Comparison of ENCODE assay signal across 8 cellular contexts in the genomic region with DNA sequence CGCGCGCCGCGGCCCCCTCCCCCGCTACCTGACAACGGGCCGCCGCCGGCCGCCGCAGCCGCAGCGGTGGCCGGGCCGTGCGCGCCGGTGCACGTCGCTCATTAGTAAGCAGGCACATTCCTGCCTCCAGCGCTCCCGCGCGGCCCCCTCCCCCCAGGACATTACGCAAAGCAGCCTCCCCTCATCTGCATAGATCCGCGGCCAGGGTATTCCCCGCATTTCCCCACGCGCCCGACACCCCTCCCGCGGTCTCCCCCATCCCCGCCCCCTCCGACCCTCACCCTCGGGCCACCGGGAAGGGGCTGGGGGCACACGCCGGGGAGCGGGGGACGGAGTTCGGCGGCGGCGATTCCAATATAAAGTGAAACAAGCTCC. TPM values are rescaled to one million over a fixed set of nuclear protein-coding genes. Genes with fewer than 3 reads are reported as not detected.
A peak's percentile ranks its signal among the peaks of the same experiment; 100 is the strongest.
DNase-seq lines count a peak whose midpoint lies in the region; ATAC-seq and TF ChIP-seq lines count a peak whose summit lies in the region.

Gene HIVEP2 (minus strand): TSS at position 106 of the 375 bp plus-strand sequence. CDS start 170,438 bp downstream, outside the sequence.

- H3K4me1 Mint-ChIP-seq in naive thymus-derived CD8-positive, alpha-beta T cell: peaks cover 30 to 61% (median 50%) of the 10 kb centered on the region in 4 donors

- H3K27ac ChIP-seq in Peyer's patch: peak within 1 kb of the TSS; percentile 97 to 100 (median 98)

- no peaks in the 10 kb centered on the region for H3K36me3 ChIP-seq in Peyer's patch

- peak; percentile 27 for DNase-seq in SKM-1 treated with dmso at 0.1 percent for 144 hours (lab: John Stamatoyannopoulos, UW; ENCODE audit: unreplicated experiment)
- no peak for DNase-seq in SKM-1 (lab: John Stamatoyannopoulos, UW; ENCODE audit: unreplicated experiment)
- peak; percentile 88 to 96 (median 90) for DNase-seq in Peyer's patch
- DNase-seq in activated T-helper 1 cell treated with Interleukin-2 at 50 U/mL for 16 hours (ENCODE audit: low read depth): peak; percentile 70
- DNase-seq in fibroblast of gingiva (ENCODE audit: low read depth): peak; percentile 84
- peak in 9 of 10 donors; percentile 77 to 93 (median 85) for DNase-seq in naive thymus-derived CD8-positive, alpha-beta T cell
- peak; percentile 89 for DNase-seq in stimulated activated naive CD4-positive, alpha-beta T cell treated with Interleukin-2 at 50 U/mL for 16 hours (lab: John Stamatoyannopoulos, UW)

- H3K27ac Mint-ChIP-seq in naive thymus-derived CD8-positive, alpha-beta T cell: peak within 1 kb of the TSS; percentile 97 to 100 (median 100)

- H3K27me3 ChIP-seq in Peyer's patch: no peaks in the 10 kb centered on the region

- peaks cover 0 to 2% (median 0%) of the 10 kb centered on the region in 4 donors for H3K9me3 ChIP-seq in Peyer's patch

- POLR2A ChIA-PET in naive thymus-derived CD8-positive, alpha-beta T cell (lab: Charles Lee): interaction anchor here (0.6 to 4.9 kb wide), 16 partner anchors 10 to 140 kb away, joined by 3 to 69 read pairs (median 4); no protein-coding TSS in a partner anchor

- H3K9me3 Mint-ChIP-seq in naive thymus-derived CD8-positive, alpha-beta T cell: peaks cover 0 to 5% (median 0%) of the 10 kb centered on the region in 9 donors

- TF ChIP-seq POLR2A in Peyer's patch (IDR thresholded peaks at IDR 0.05): peak in 1 of 2 donors; percentile 25

- peak in 4 of 6 experiments; percentile 11 to 49 (median 41) for TF ChIP-seq CTCF in Peyer's patch (IDR thresholded peaks at IDR 0.05)

- H3K36me3 Mint-ChIP-seq in naive thymus-derived CD8-positive, alpha-beta T cell: peaks cover 2 to 4% (median 2%) of the 10 kb centered on the region in 3 donors

- H3K27me3 Mint-ChIP-seq in naive thymus-derived CD8-positive, alpha-beta T cell: peaks cover 0 to 6% (median 0%) of the 10 kb centered on the region in 5 donors

- peaks cover 0 to 10% (median 4%) of the 10 kb centered on the region in 4 donors for H3K4me1 ChIP-seq in Peyer's patch

- ATAC-seq in HG03159 (IDR thresholded peaks at IDR 0.05; ENCODE audit: unreplicated experiment): peak; percentile 14
- ATAC-seq in naive thymus-derived CD8-positive, alpha-beta T cell: peak; percentile 24 to 36

- H3K4me3 Mint-ChIP-seq in naive thymus-derived CD8-positive, alpha-beta T cell: peak within 1 kb of the TSS; percentile 94 to 100 (median 98)

- peak within 1 kb of the TSS; percentile 65 to 93 (median 89) for H3K4me3 ChIP-seq in Peyer's patch

RNA-seq across cellular contexts. Expression of gene HIVEP2, which starts in this region (rescaled TPM):
- total RNA-seq in Peyer's patch: 10 to 100 TPM; 14.4 to 35.5 (median 19.5) TPM
- total RNA-seq in naive thymus-derived CD8-positive, alpha-beta T cell: 10 to 100 TPM; 84.8 to 99.2 TPM
- polyA plus RNA-seq in naive thymus-derived CD8-positive, alpha-beta T cell: 10 to 100 TPM in 2 of 3 donors, 1 to 10 TPM in 1; 6.5 to 17.1 (median 12.5) TPM
